In the genomic region with DNA sequence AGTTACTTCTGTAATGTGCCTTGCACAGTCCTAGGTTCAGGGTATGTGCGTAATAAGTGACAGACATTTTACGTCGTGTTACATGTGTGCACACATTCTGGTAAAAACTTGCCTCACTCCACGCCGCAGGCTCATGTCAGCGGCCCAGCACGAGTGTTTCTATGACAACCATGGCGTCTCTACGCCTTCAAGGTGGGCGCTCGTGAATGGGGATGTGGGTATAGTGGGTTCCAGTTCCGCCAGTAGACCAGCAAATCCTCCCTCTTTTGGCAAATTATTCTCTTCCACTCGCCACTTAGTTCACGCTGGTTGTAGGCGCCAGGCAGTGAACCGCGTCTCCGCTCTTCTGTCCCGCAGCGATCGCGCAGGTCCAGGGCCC, we compare ENCODE assay signal across 8 cellular contexts. TPM values are rescaled to one million over a fixed set of nuclear protein-coding genes. Genes with fewer than 3 reads are reported as not detected.
DNase-seq lines count a peak whose midpoint lies in the region; ATAC-seq and TF ChIP-seq lines count a peak whose summit lies in the region.

No MANE protein-coding gene starts in this region.

- TF ChIP-seq POLR2A in NB4 (IDR thresholded peaks at IDR 0.05; ENCODE audit: extremely low read depth, insufficient read length), result no peak

- ATAC-seq in GM18861 (IDR thresholded peaks at IDR 0.05; ENCODE audit: unreplicated experiment), result no peak

- H3K9ac ChIP-seq in colonic mucosa (ENCODE audit: low read depth in 2 of 2, low read length in 2 of 2), result peak overlapping the region; percentile 65 to 72

- peak overlapping the region; percentile 32 for H3K4me3 ChIP-seq in NB4 (ENCODE audit: low read depth, low read length)
- peak overlapping the region; percentile 60 for H3K4me3 ChIP-seq in colonic mucosa
- H3K4me3 ChIP-seq in mononuclear cell (ENCODE audit: low read length), result peak overlapping the region; percentile 27

- no peaks in the 10 kb centered on the region for H3K4me1 ChIP-seq in colonic mucosa
- peaks cover 23% of the 10 kb centered on the region for H3K4me1 ChIP-seq in mononuclear cell (ENCODE audit: insufficient read depth, low read length)

- no peak overlapping the region for H3K27ac ChIP-seq in colonic mucosa

- H3K27me3 ChIP-seq in colonic mucosa (no peaks in the 10 kb centered on the region), mononuclear cell (ENCODE audit: insufficient read depth, low read length) (peaks cover 53% of the 10 kb centered on the region)

- peak; percentile 21 for DNase-seq in NCI-H748 (lab: John Stamatoyannopoulos, UW; ENCODE audit: unreplicated experiment)
- no peak for DNase-seq in NCI-H748 treated with DMSO at 0.1 percent for 48 hours (lab: John Stamatoyannopoulos, UW)
- peak; percentile 34 for DNase-seq in NB4 (ENCODE audit: low read depth)
- peak; percentile 21 for DNase-seq in colonic mucosa
- DNase-seq in stimulated activated CD4-positive, alpha-beta T cell treated with anti-CD3 and anti-CD28 coated beads, Interleukin-2, amount 100 ng/mL, for 48 hours, result no peak
- no peak for DNase-seq in NCI-H1436 treated with DMSO at 0.1 percent for 48 hours (lab: John Stamatoyannopoulos, UW)

- no peak for TF ChIP-seq CTCF in NB4 (IDR thresholded peaks at IDR 0.05; ENCODE audit: low read depth, low read length)
- TF ChIP-seq CTCF in colonic mucosa (IDR thresholded peaks at IDR 0.05), result no peak

- intact Hi-C loops in colonic mucosa (cut with DNase I), result no loop called here

- no peaks in the 10 kb centered on the region for H3K36me3 ChIP-seq in colonic mucosa

- H3K9me3 ChIP-seq in colonic mucosa (no peaks in the 10 kb centered on the region), mononuclear cell (ENCODE audit: low read depth, low read length) (no peaks in the 10 kb centered on the region)

RNA-seq across cellular contexts. Expression of a gene that starts 40.3 kb away (rescaled TPM):
- 1 to 10 TPM; 3.9 to 4.5 TPM for total RNA-seq in colonic mucosa
- 3.9 TPM for total RNA-seq in mononuclear cell

RNA-seq across cellular contexts. Expression of a gene that starts 53.8 kb away (rescaled TPM):
- total RNA-seq in colonic mucosa (10 to 100 TPM; 27.5 to 32.0 TPM), mononuclear cell (12.9 TPM)

RNA-seq across cellular contexts. Expression of a gene that starts 58.0 kb away (rescaled TPM):
- total RNA-seq in colonic mucosa (10 to 100 TPM; 11.0 to 17.0 TPM), mononuclear cell (17.4 TPM)

Comparison
In these comparisons a context has a peak if more than half of its experiments do, and no peak if none do; other contexts are left out.
1. DNase-seq: peak in NCI-H748 (single experiment), NB4 (single experiment) and colonic mucosa (single experiment); none in NCI-H748 treated with DMSO at 0.1 percent for 48 hours (single experiment), stimulated activated CD4-positive, alpha-beta T cell treated with anti-CD3 and anti-CD28 coated beads, Interleukin-2, amount 100 ng/mL, for 48 hours (0 of 2) and NCI-H1436 treated with DMSO at 0.1 percent for 48 hours (single experiment).
2. Peak in every context shown above with its lines, with median percentiles within 50 percentile points of each other: H3K4me3 ChIP-seq.